1 cellular context compared by ENCODE assay signal in genomic region chr6:130996635-130997034, GRCh38.
TF ChIP-seq lines count a peak whose summit lies in the region.

No MANE protein-coding gene starts in this region.

TF ChIP-seq in GM23338, 12 proteins besides CTCF, POLR2A, EP300 and RAD21 (continued from another document):
- no peak for TF ChIP-seq REST (IDR thresholded peaks at IDR 0.05; ENCODE audit: unreplicated experiment)
- TF ChIP-seq ETS1 (IDR thresholded peaks at IDR 0.05): no peak
- no peak for TF ChIP-seq POLR2AphosphoS5 (IDR thresholded peaks at IDR 0.05; ENCODE audit: low read depth)
- TF ChIP-seq ZNF462 (CRISPR knock-in tag; IDR thresholded peaks at IDR 0.05): no peak
- TF ChIP-seq ZNF114 (CRISPR knock-in tag; IDR thresholded peaks at IDR 0.05): no peak
- TF ChIP-seq ZNF331 (CRISPR knock-in tag; IDR thresholded peaks at IDR 0.05; ENCODE audit: low read depth): no peak
